1 cellular context compared by ENCODE assay signal in genomic region chr10:18378766-18379165, GRCh38.
TF ChIP-seq lines count a peak whose summit lies in the region.

No MANE protein-coding gene starts in this region.

TF ChIP-seq in HepG2, 621 proteins besides CTCF, POLR2A, EP300 and RAD21 (continued from another document):
- no peak for TF ChIP-seq ZNF574 (CRISPR knock-in tag; IDR thresholded peaks at IDR 0.05)
- TF ChIP-seq ZNF468 (CRISPR knock-in tag; IDR thresholded peaks at IDR 0.05), result no peak
- no peak for TF ChIP-seq U2AF2 (IDR thresholded peaks at IDR 0.05; ENCODE audit: low read depth, low read length)
- TF ChIP-seq SP140L (CRISPR knock-in tag; IDR thresholded peaks at IDR 0.05; ENCODE audit: borderline replicate concordance), result no peak
- TF ChIP-seq MNT (IDR thresholded peaks at IDR 0.05), result no peak
- TF ChIP-seq ZNF549 (CRISPR knock-in tag; IDR thresholded peaks at IDR 0.05), result no peak
- TF ChIP-seq ZBTB40 (IDR thresholded peaks at IDR 0.05), result no peak
- no peak for TF ChIP-seq ZBTB40 (CRISPR knock-in tag; IDR thresholded peaks at IDR 0.05)
